Comparison of ENCODE assay signal across 31 cellular contexts in genomic region chr5:165026971-165027370, GRCh38.
"Had no signal": no experiment of that assay in that cellular context is flagged by ENCODE, and none has a peak within 500 bp of the region (broad histone marks: within the 10 kb centered on the region; RNA-seq: fewer than 3 reads in every experiment).

No MANE protein-coding gene starts in this region.

- H3K4me1 ChIP-seq: neural progenitor cell, parathyroid adenoma, psoas muscle, spleen, suprapubic skin, testis, tibial artery, transverse colon, upper lobe of right lung, uterus had no signal

- H2AFZ ChIP-seq: neural progenitor cell, parathyroid adenoma had no signal

- H3K27ac Mint-ChIP-seq: natural killer cell; nephron; neural progenitor cell; progenitor cell of endocrine pancreas; stimulated activated memory B cell treated with anti-CD40 and anti-IgM and Interleukin-4, amounts not matched to agents 10 μg/mL and 1 μg/mL and 100 μg/mL, for 72 hours; stimulated activated naive CD8-positive, alpha-beta T cell treated with anti-CD3 and anti-CD28 coated beads, Interleukin-15, amount 100 ng/mL, for 72 hours; type B pancreatic cell had no signal

- H3K36me3 ChIP-seq: neural progenitor cell, ovary, spleen, suprapubic skin, tibial artery, transverse colon, upper lobe of right lung, uterus had no signal

- ATAC-seq: natural killer cell; psoas muscle; right cardiac atrium; sciatic nerve; stimulated activated memory B cell treated with anti-CD40 and anti-IgM and Interleukin-4, amounts not matched to agents 10 μg/mL and 1 μg/mL and 100 μg/mL, for 72 hours; stimulated activated naive CD8-positive, alpha-beta T cell treated with anti-CD3 and anti-CD28 coated beads, Interleukin-15, amount 100 ng/mL, for 72 hours; stimulated activated naive CD8-positive, alpha-beta T cell treated with anti-CD3 and anti-CD28 coated beads, Interleukin-15, Interleukin-2, amounts not matched to agents 100 U/mL and 50 U/mL, for 24 hours; upper lobe of right lung had no signal

- DNase-seq: natural killer cell; occipital lobe; ovary; posterior cingulate gyrus; psoas muscle; right cardiac atrium; spleen; stimulated activated CD4-positive, alpha-beta T cell treated with anti-CD3 and anti-CD28 coated beads, Interleukin-12 subunit alpha, Interleukin-12 subunit beta, amount 100 ng/mL, for 4 hours; stimulated activated CD4-positive, alpha-beta T cell treated with anti-CD3 and anti-CD28 coated beads, Interleukin-1b, Interleukin-23, amount 100 ng/mL, for 48 hours; stimulated activated CD4-positive, alpha-beta T cell treated with anti-CD3 and anti-CD28 coated beads, Interleukin-4, amount 100 ng/mL, for 1 hour; stimulated activated CD4-positive, alpha-beta T cell treated with anti-CD3 and anti-CD28 coated beads, Interleukin-4, amount 100 ng/mL, for 4 hours; stimulated activated CD8-positive, alpha-beta memory T cell treated with anti-CD3 and anti-CD28 coated beads, Interleukin-4, amount 100 ng/mL, for 48 hours; stimulated activated naive CD4-positive, alpha-beta T cell; stimulated activated naive CD8-positive, alpha-beta T cell treated with anti-CD3 and anti-CD28 coated beads, Interleukin-15, amount 100 ng/mL, for 72 hours; stimulated activated naive CD8-positive, alpha-beta T cell treated with anti-CD3 and anti-CD28 coated beads, Interleukin-15, Interleukin-2, amounts not matched to agents 100 U/mL and 50 U/mL, for 24 hours; substantia nigra; testis; tibial artery; transverse colon; upper lobe of right lung; uterus had no signal

- H3K79me2 ChIP-seq: parathyroid adenoma had no signal

- H3K36me3 Mint-ChIP-seq: natural killer cell; neural progenitor cell; stimulated activated memory B cell treated with anti-CD40 and anti-IgM and Interleukin-4, amounts not matched to agents 10 μg/mL and 1 μg/mL and 100 μg/mL, for 72 hours; type B pancreatic cell had no signal

- H3K27me3 ChIP-seq: neural progenitor cell, ovary, spleen, suprapubic skin, testis, tibial artery, transverse colon, upper lobe of right lung, uterus had no signal

- H3K4me3 Mint-ChIP-seq: natural killer cell; nephron; neural progenitor cell; stimulated activated memory B cell treated with anti-CD40 and anti-IgM and Interleukin-4, amounts not matched to agents 10 μg/mL and 1 μg/mL and 100 μg/mL, for 72 hours; stimulated activated naive CD8-positive, alpha-beta T cell treated with anti-CD3 and anti-CD28 coated beads, Interleukin-15, amount 100 ng/mL, for 72 hours; type B pancreatic cell had no signal

- H3K27ac ChIP-seq: neural progenitor cell, ovary, parathyroid adenoma, psoas muscle, skin epidermis, spleen, suprapubic skin, testis, tibial artery, transverse colon, upper lobe of right lung, uterus had no signal

- H3K4me3 ChIP-seq: neural progenitor cell, ovary, psoas muscle, skin epidermis, smooth muscle cell, spleen, suprapubic skin, testis, tibial artery, transverse colon, upper lobe of right lung, uterus had no signal

- H3K27me3 Mint-ChIP-seq: progenitor cell of endocrine pancreas; stimulated activated memory B cell treated with anti-CD40 and anti-IgM and Interleukin-4, amounts not matched to agents 10 μg/mL and 1 μg/mL and 100 μg/mL, for 72 hours; stimulated activated naive CD8-positive, alpha-beta T cell treated with anti-CD3 and anti-CD28 coated beads, Interleukin-15, amount 100 ng/mL, for 72 hours; type B pancreatic cell had no signal

- H3K9me3 Mint-ChIP-seq: nephron, neural progenitor cell, type B pancreatic cell had no signal

- H3K4me2 ChIP-seq: neural progenitor cell, smooth muscle cell had no signal

- H3K9me3 ChIP-seq: ovary, suprapubic skin, testis, tibial artery, transverse colon, upper lobe of right lung, uterus had no signal

- H3K9ac ChIP-seq: neural progenitor cell, parathyroid adenoma had no signal

- H3K4me1 Mint-ChIP-seq: natural killer cell; nephron; neural progenitor cell; stimulated activated memory B cell treated with anti-CD40 and anti-IgM and Interleukin-4, amounts not matched to agents 10 μg/mL and 1 μg/mL and 100 μg/mL, for 72 hours; stimulated activated naive CD8-positive, alpha-beta T cell treated with anti-CD3 and anti-CD28 coated beads, Interleukin-15, amount 100 ng/mL, for 72 hours had no signal
